Comparison of ENCODE assay signal across 11 cellular contexts in genomic region chr10:49053053-49053997, GRCh38.
A peak's percentile ranks its signal among the peaks of the same experiment; 100 is the strongest.
DNase-seq lines count a peak whose midpoint lies in the region; ATAC-seq and TF ChIP-seq lines count a peak whose summit lies in the region.
"Had no signal": no experiment of that assay in that cellular context is flagged by ENCODE, and none has a peak within 500 bp of the region (broad histone marks: within the 10 kb centered on the region; RNA-seq: fewer than 3 reads in every experiment).

No MANE protein-coding gene starts in this region.

- no peaks in the 10 kb centered on the region for H3K79me1 ChIP-seq in trophoblast cell (ENCODE audit: low read length)

- no peak overlapping the region for H2AK5ac ChIP-seq in trophoblast cell (ENCODE audit: low read length)

- DNase-seq in mammary epithelial cell (peak; percentile 9), activated gamma-delta T cell (lab: John Stamatoyannopoulos, UW) (no peak), trophoblast cell (no peak), SIG-M5 (lab: John Stamatoyannopoulos, UW) (no peak)
- DNase-seq: caudate nucleus, IMR-90, occipital lobe had no signal

- H3K27me3 ChIP-seq in DOHH2 (ENCODE audit: control insufficient read depth, low read length): no peaks in the 10 kb centered on the region
- no peaks in the 10 kb centered on the region for H3K27me3 ChIP-seq in mammary epithelial cell (ENCODE audit: insufficient read depth, low read length)
- H3K27me3 ChIP-seq in trophoblast cell (ENCODE audit: insufficient read depth, low read length): no peaks in the 10 kb centered on the region

- no peak overlapping the region for H3K18ac ChIP-seq in trophoblast cell (ENCODE audit: low read length)

- H3K27ac ChIP-seq in DOHH2 (ENCODE audit: low read depth, low read length) (peak overlapping the region; percentile 41), mammary epithelial cell (ENCODE audit: insufficient read depth, low read depth, low read length) (no peak overlapping the region), trophoblast cell (ENCODE audit: low read depth, low read length) (no peak overlapping the region)

- H4K20me1 ChIP-seq in DOHH2 (ENCODE audit: control insufficient read depth, insufficient read depth, low read depth, low read length) (no peaks in the 10 kb centered on the region), mammary epithelial cell (ENCODE audit: insufficient read depth, low read length) (no peaks in the 10 kb centered on the region)

- 18% methylated on average over 6 of the region's 11 CpGs for WGBS in mammary epithelial cell (ENCODE audit: low coverage, missing lambda C conversion rate)
- WGBS in trophoblast cell (ENCODE audit: extremely low coverage, insufficient coverage, insufficient read length): no CpG with 5 or more reads among the region's 11 CpGs

- H2BK5ac ChIP-seq in trophoblast cell (ENCODE audit: low read depth, low read length, poor library complexity): no peak overlapping the region

- H3K4me2 ChIP-seq in DOHH2 (ENCODE audit: low read length) (peak overlapping the region; percentile 56), mammary epithelial cell (ENCODE audit: insufficient read depth, low read depth, low read length) (no peak overlapping the region), trophoblast cell (ENCODE audit: low read length) (no peak overlapping the region)

- H4K8ac ChIP-seq in trophoblast cell (ENCODE audit: low read depth, low read length): no peak overlapping the region

- no peak overlapping the region for H4K91ac ChIP-seq in trophoblast cell (ENCODE audit: low read depth, low read length)

- no peaks in the 10 kb centered on the region for H3F3A ChIP-seq in DOHH2 (ENCODE audit: control insufficient read depth, insufficient read depth)

- H3K4me3 ChIP-seq in DOHH2 (ENCODE audit: low read length) (peak overlapping the region; percentile 41), mammary epithelial cell (replicated peaks in 1 of 3; ENCODE audit: insufficient read depth in 1 of 3, low read depth in 2 of 3, low read length in 3 of 3) (no peak overlapping the region), trophoblast cell (ENCODE audit: low read depth, low read length) (no peak overlapping the region)

- H3K36me3 ChIP-seq in DOHH2 (ENCODE audit: control insufficient read depth, low read length) (no peaks in the 10 kb centered on the region), mammary epithelial cell (ENCODE audit: insufficient read depth, low read length) (no peaks in the 10 kb centered on the region), trophoblast cell (ENCODE audit: control insufficient read depth in 1 of 2, insufficient read depth in 2 of 2, low read length in 2 of 2) (no peaks in the 10 kb centered on the region)

- H2AFZ ChIP-seq in mammary epithelial cell (ENCODE audit: low read depth, low read length) (no peak overlapping the region), trophoblast cell (ENCODE audit: insufficient read depth, low read length, poor library complexity) (no peak overlapping the region)

- intact Hi-C loops in mammary epithelial cell (cut with micrococcal nuclease): no loop called here

- H3K4me1 ChIP-seq in DOHH2 (ENCODE audit: control insufficient read depth, low read length) (peaks cover 22% of the 10 kb centered on the region), mammary epithelial cell (ENCODE audit: insufficient read depth, low read length) (no peaks in the 10 kb centered on the region), trophoblast cell (ENCODE audit: control insufficient read depth in 1 of 2, insufficient read depth in 2 of 2, low read length in 2 of 2) (no peaks in the 10 kb centered on the region)

- H3K14ac ChIP-seq in trophoblast cell (ENCODE audit: low read length): no peak overlapping the region

- H4K12ac ChIP-seq in trophoblast cell (ENCODE audit: low read depth, low read length): no peak overlapping the region

- no peak overlapping the region for H2BK12ac ChIP-seq in trophoblast cell (ENCODE audit: low read length)

- H3K9ac ChIP-seq in mammary epithelial cell (ENCODE audit: insufficient read depth, low read length) (no peak overlapping the region), trophoblast cell (ENCODE audit: low read length) (no peak overlapping the region)

- peak; percentile 69 for ATAC-seq in GM19395 (IDR thresholded peaks at IDR 0.05; ENCODE audit: unreplicated experiment)
- ATAC-seq in HG03066 (IDR thresholded peaks at IDR 0.05; ENCODE audit: low read depth, unreplicated experiment): peak; percentile 66
- no peak for ATAC-seq in HG03097 (IDR thresholded peaks at IDR 0.05; ENCODE audit: low FRiP score, unreplicated experiment)

- H3K9me3 ChIP-seq in DOHH2 (ENCODE audit: control insufficient read depth, insufficient read depth, low read length): no peaks in the 10 kb centered on the region
- H3K9me3 ChIP-seq in mammary epithelial cell (replicated peaks; ENCODE audit: insufficient read depth, low read length): no peaks in the 10 kb centered on the region
- H3K9me3 ChIP-seq in trophoblast cell (ENCODE audit: insufficient read depth, low read depth, low read length): peaks cover 2% of the 10 kb centered on the region

- CTCF ChIA-PET in mammary epithelial cell (lab: Charles Lee; ENCODE audit: low non-redundant PET): no interaction called here

- no peaks in the 10 kb centered on the region for H3K79me2 ChIP-seq in DOHH2 (ENCODE audit: control insufficient read depth, low read length)
- no peaks in the 10 kb centered on the region for H3K79me2 ChIP-seq in mammary epithelial cell (ENCODE audit: insufficient read depth, low read length)
- H3K79me2 ChIP-seq in trophoblast cell (ENCODE audit: control insufficient read depth, insufficient read depth, low read length, poor library complexity): no peaks in the 10 kb centered on the region

- no peak overlapping the region for H2BK120ac ChIP-seq in trophoblast cell (ENCODE audit: insufficient read depth, low read length, poor library complexity)

- dilution Hi-C loops in mammary epithelial cell (cut with HindIII; ENCODE audit: low sequenced_read_pairs): no loop called here

- TF ChIP-seq CTCF in DOHH2 (IDR thresholded peaks at IDR 0.05; ENCODE audit: low read depth, low read length, poor library complexity, severe bottlenecking) (no peak), mammary epithelial cell (conservative IDR thresholded peaks at IDR 0.05 in 1 of 2, IDR thresholded peaks at IDR 0.05 in 1 of 2; ENCODE audit: extremely low read depth in 1 of 2, insufficient read depth in 1 of 2, low read depth in 1 of 2, low read length in 2 of 2) (no peak)

- no peak overlapping the region for H3K23ac ChIP-seq in trophoblast cell (ENCODE audit: low read length)

- in situ Hi-C loops in mammary epithelial cell (cut with MboI; ENCODE audit: low sequenced_read_pairs in 2 of 2): no loop called here

- BruUV-seq in mammary epithelial cell (replicated peaks; lab: Mats Ljungman, UMichigan): no TSS peak

- H3K9me2 ChIP-seq in DOHH2 (replicated peaks; ENCODE audit: control insufficient read depth, low read length): no peaks in the 10 kb centered on the region

- no peak overlapping the region for H3K4ac ChIP-seq in trophoblast cell (ENCODE audit: low read depth, low read length)
